1 cellular context compared by ENCODE assay signal in the genomic region with DNA sequence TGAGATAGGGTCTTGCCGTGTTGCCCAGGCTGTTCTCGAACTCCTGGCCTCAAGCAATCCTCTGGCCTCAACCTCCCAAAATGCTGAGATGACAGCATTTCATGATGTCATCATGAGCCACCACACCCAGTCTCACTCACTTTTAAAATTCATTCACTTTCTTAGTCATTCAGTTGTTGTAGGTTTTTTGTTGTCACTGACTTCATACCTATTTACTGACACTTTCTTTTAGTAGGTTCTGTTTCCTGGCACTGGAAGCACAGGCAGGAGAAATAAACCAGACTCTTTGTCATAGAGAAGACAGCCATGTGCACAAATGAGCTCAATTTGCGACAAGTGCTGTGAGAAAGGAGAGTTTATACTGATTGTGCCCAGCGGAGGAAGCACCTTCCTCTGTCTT.
TF ChIP-seq lines count a peak whose summit lies in the region.

No MANE protein-coding gene starts in this region.

TF ChIP-seq in K562, 482 proteins besides CTCF, POLR2A, EP300 and RAD21:
- TF ChIP-seq ARID2 (IDR thresholded peaks at IDR 0.05) (no peak), C11orf30 (IDR thresholded peaks at IDR 0.05; ENCODE audit: low read depth) (peak; percentile 51; the same call in 1 of the 2 replicates), ZNF316 (IDR thresholded peaks at IDR 0.05) (peak; percentile 62)
- TF ChIP-seq, protein P1, sequence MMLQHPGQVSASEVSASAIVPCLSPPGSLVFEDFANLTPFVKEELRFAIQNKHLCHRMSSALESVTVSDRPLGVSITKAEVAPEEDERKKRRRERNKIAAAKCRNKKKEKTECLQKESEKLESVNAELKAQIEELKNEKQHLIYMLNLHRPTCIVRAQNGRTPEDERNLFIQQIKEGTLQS (IDR thresholded peaks at IDR 0.05), result peak; percentile 79
- TF ChIP-seq, protein P1 (CRISPR knock-in tag; conservative IDR thresholded peaks at IDR 0.05), result no peak
